18 cellular contexts compared by ENCODE assay signal in genomic region chr12:111687952-111688351, GRCh38. TPM values are rescaled to one million over a fixed set of nuclear protein-coding genes. Genes with fewer than 3 reads are reported as not detected.
A peak's percentile ranks its signal among the peaks of the same experiment; 100 is the strongest.
DNase-seq lines count a peak whose midpoint lies in the region; ATAC-seq and TF ChIP-seq lines count a peak whose summit lies in the region.
"Had no signal": no experiment of that assay in that cellular context is flagged by ENCODE, and none has a peak within 500 bp of the region (broad histone marks: within the 10 kb centered on the region; RNA-seq: fewer than 3 reads in every experiment).

No MANE protein-coding gene starts in this region.

- no peak for ATAC-seq in CD4-positive, CD25-positive, alpha-beta regulatory T cell (ENCODE audit: low read depth in 2 of 2)
- ATAC-seq in GM18868 (IDR thresholded peaks at IDR 0.05; ENCODE audit: unreplicated experiment), result no peak
- ATAC-seq: Panc1 had no signal

- no peaks in the 10 kb centered on the region for H3K27me3 ChIP-seq in CD4-positive, CD25-positive, alpha-beta regulatory T cell (ENCODE audit: control insufficient read depth, insufficient read depth, low read length)
- H3K27me3 ChIP-seq in DOHH2 (ENCODE audit: control insufficient read depth, low read length), result no peaks in the 10 kb centered on the region
- H3K27me3 ChIP-seq: MG63 had no signal

- peak overlapping the region in 3 of 4 donors; percentile 31 to 88 (median 85) for H3K4me3 Mint-ChIP-seq in CD4-positive, CD25-positive, alpha-beta regulatory T cell
- peak overlapping the region in 4 of 5 experiments; percentile 60 to 82 (median 71) for H3K4me3 Mint-ChIP-seq in brain
- peak overlapping the region; percentile 10 for H3K4me3 Mint-ChIP-seq in osteocyte (ENCODE audit: unreplicated experiment)
- H3K4me3 Mint-ChIP-seq: CD14-positive monocyte had no signal

- peaks cover 58% of the 10 kb centered on the region for H3K79me2 ChIP-seq in DOHH2 (ENCODE audit: control insufficient read depth, low read length)

- no peak overlapping the region for H3K27ac ChIP-seq in CD4-positive, CD25-positive, alpha-beta regulatory T cell (ENCODE audit: insufficient read depth, low read length, poor library complexity, severe bottlenecking)
- H3K27ac ChIP-seq in DOHH2 (ENCODE audit: low read depth, low read length), result peak overlapping the region; percentile 27; the same call in 1 of the 2 replicates
- H3K27ac ChIP-seq: A549 had no signal

- no peak for DNase-seq in CD4-positive, CD25-positive, alpha-beta regulatory T cell
- DNase-seq in osteocyte (ENCODE audit: extremely low spot score, unreplicated experiment) (no peak), NCI-H526 treated with DMSO at 0.1 percent for 48 hours (lab: John Stamatoyannopoulos, UW) (no peak)
- DNase-seq in stimulated activated CD4-positive, alpha-beta T cell treated with anti-CD3 and anti-CD28 coated beads, Interleukin-12 subunit alpha, Interleukin-12 subunit beta, amount 100 ng/mL, for 4 hours, result no peak
- DNase-seq: DMS79, MG63, NCI-H1417, NCI-H1694 treated with DMSO at 0.1 percent for 48 hours, NCI-H446, SIG-M5 had no signal

- H3K4me1 ChIP-seq in CD4-positive, CD25-positive, alpha-beta regulatory T cell (ENCODE audit: control insufficient read depth, insufficient read depth, low read length, poor library complexity, severe bottlenecking), result peaks cover 31% of the 10 kb centered on the region
- peaks cover 35% of the 10 kb centered on the region for H3K4me1 ChIP-seq in DOHH2 (ENCODE audit: control insufficient read depth, low read length)

- H3F3A ChIP-seq in DOHH2 (ENCODE audit: control insufficient read depth, insufficient read depth), result peaks cover 5% of the 10 kb centered on the region

- TF ChIP-seq CTCF in DOHH2 (IDR thresholded peaks at IDR 0.05; ENCODE audit: low read depth, low read length, poor library complexity, severe bottlenecking), result no peak
- TF ChIP-seq CTCF in brain (conservative IDR thresholded peaks at IDR 0.05), result no peak
- no peak for TF ChIP-seq CTCF in osteocyte (IDR thresholded peaks at IDR 0.05)

- peaks cover 22 to 44% (median 33%) of the 10 kb centered on the region in 4 donors for H3K4me1 Mint-ChIP-seq in CD4-positive, CD25-positive, alpha-beta regulatory T cell
- H3K4me1 Mint-ChIP-seq in brain, result peaks cover 35% of the 10 kb centered on the region
- peaks cover 31% of the 10 kb centered on the region for H3K4me1 Mint-ChIP-seq in osteocyte (ENCODE audit: unreplicated experiment)

- peaks cover 0 to 2% (median 0%) of the 10 kb centered on the region in 7 donors for H3K9me3 Mint-ChIP-seq in CD4-positive, CD25-positive, alpha-beta regulatory T cell
- H3K9me3 Mint-ChIP-seq in brain (peaks cover 0 to 6% (median 0%) of the 10 kb centered on the region in 5 experiments), osteocyte (ENCODE audit: unreplicated experiment) (no peaks in the 10 kb centered on the region)
- H3K9me3 Mint-ChIP-seq: CD14-positive monocyte had no signal

- H3K9me3 ChIP-seq in CD4-positive, CD25-positive, alpha-beta regulatory T cell (ENCODE audit: control insufficient read depth in 2 of 2, low read length in 2 of 2), result no peaks in the 10 kb centered on the region
- H3K9me3 ChIP-seq in DOHH2 (ENCODE audit: control insufficient read depth, insufficient read depth, low read length), result no peaks in the 10 kb centered on the region
- H3K9me3 ChIP-seq: A549, MG63 had no signal

- peaks cover 5% of the 10 kb centered on the region for H3K27me3 Mint-ChIP-seq in CD4-positive, CD25-positive, alpha-beta regulatory T cell
- H3K27me3 Mint-ChIP-seq in brain, result peaks cover 22% of the 10 kb centered on the region
- H3K27me3 Mint-ChIP-seq in osteocyte (ENCODE audit: unreplicated experiment), result no peaks in the 10 kb centered on the region
- H3K27me3 Mint-ChIP-seq: B cell had no signal

- no peaks in the 10 kb centered on the region for H3K9me2 ChIP-seq in DOHH2 (replicated peaks; ENCODE audit: control insufficient read depth, low read length)

- H3K27ac Mint-ChIP-seq in CD4-positive, CD25-positive, alpha-beta regulatory T cell, result no peak overlapping the region
- no peak overlapping the region for H3K27ac Mint-ChIP-seq in brain
- H3K27ac Mint-ChIP-seq in osteocyte (ENCODE audit: unreplicated experiment), result no peak overlapping the region

- peaks cover 12% of the 10 kb centered on the region; the same call in 1 of the 2 replicates for H4K20me1 ChIP-seq in DOHH2 (ENCODE audit: control insufficient read depth, insufficient read depth, low read depth, low read length)

- H3K36me3 ChIP-seq in CD4-positive, CD25-positive, alpha-beta regulatory T cell (ENCODE audit: control insufficient read depth, insufficient read depth, low read length), result peaks cover 2% of the 10 kb centered on the region
- H3K36me3 ChIP-seq in DOHH2 (ENCODE audit: control insufficient read depth, low read length), result peaks cover 28% of the 10 kb centered on the region

- no peak overlapping the region for H3K4me2 ChIP-seq in DOHH2 (ENCODE audit: low read length)

- H3K4me3 ChIP-seq in CD4-positive, CD25-positive, alpha-beta regulatory T cell (ENCODE audit: low read depth, low read length), result no peak overlapping the region
- H3K4me3 ChIP-seq in DOHH2 (ENCODE audit: low read length), result no peak overlapping the region
- H3K4me3 ChIP-seq: A549, K562 had no signal

- H3K36me3 Mint-ChIP-seq in CD4-positive, CD25-positive, alpha-beta regulatory T cell, result peaks cover 16% of the 10 kb centered on the region
- H3K36me3 Mint-ChIP-seq in brain, result peaks cover 28% of the 10 kb centered on the region
- peaks cover 8% of the 10 kb centered on the region for H3K36me3 Mint-ChIP-seq in osteocyte (ENCODE audit: unreplicated experiment)

RNA-seq across cellular contexts. Expression of gene ACAD10, which starts 2.1 kb away (rescaled TPM):
- total RNA-seq in CD4-positive, CD25-positive, alpha-beta regulatory T cell, result 27.6 TPM
- 10 to 100 TPM in 2 of 4 donors, 1 to 10 TPM in 2; 6.9 to 11.8 (median 10.1) TPM for polyA plus RNA-seq in CD4-positive, CD25-positive, alpha-beta regulatory T cell
- polyA plus RNA-seq in brain (ENCODE audit: insufficient read depth, low read depth, low replicate concordance), result 15.8 TPM
- total RNA-seq in osteocyte, result 27.1 and 29.5 TPM in 2 replicates

RNA-seq across cellular contexts. Expression of gene BRAP, which starts 2.2 kb away (rescaled TPM):
- 23.7 TPM for total RNA-seq in CD4-positive, CD25-positive, alpha-beta regulatory T cell
- 10 to 100 TPM; 21.2 to 26.1 (median 25.4) TPM for polyA plus RNA-seq in CD4-positive, CD25-positive, alpha-beta regulatory T cell
- 19.6 TPM for polyA plus RNA-seq in brain (ENCODE audit: insufficient read depth, low read depth, low replicate concordance)
- 18.9 and 20.8 TPM in 2 replicates for total RNA-seq in osteocyte

Comparison
In these comparisons a context has a peak if more than half of its experiments do, and no peak if none do; other contexts are left out.
1. H3K4me3 Mint-ChIP-seq: peak in every context shown above with its lines; median percentile 85 in CD4-positive, CD25-positive, alpha-beta regulatory T cell; 71 in brain; 10 in osteocyte.